In the genomic region with DNA sequence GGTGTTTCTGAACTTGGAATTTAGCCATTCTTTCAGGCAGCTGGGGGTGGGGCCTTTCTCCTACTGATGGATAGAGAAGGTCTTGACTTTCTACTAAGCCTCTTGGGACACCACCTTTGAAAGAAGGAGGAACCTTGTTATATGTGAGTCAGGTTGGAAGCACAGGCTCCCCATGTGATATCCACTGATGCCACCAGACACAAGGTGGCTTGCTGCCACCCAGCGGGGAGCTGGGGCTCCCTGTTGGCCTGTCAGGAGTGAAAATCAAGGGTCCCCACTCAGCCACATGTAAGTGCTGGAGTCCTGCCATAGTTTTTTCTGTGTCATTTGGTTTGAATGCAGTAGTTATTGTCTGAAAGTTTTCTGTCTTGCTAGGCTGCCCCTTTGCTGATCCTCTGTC, we compare ENCODE assay signal across 11 cellular contexts.
A peak's percentile ranks its signal among the peaks of the same experiment; 100 is the strongest.
DNase-seq lines count a peak whose midpoint lies in the region; ATAC-seq and TF ChIP-seq lines count a peak whose summit lies in the region.
"Had no signal": no experiment of that assay in that cellular context is flagged by ENCODE, and none has a peak within 500 bp of the region (broad histone marks: within the 10 kb centered on the region; RNA-seq: fewer than 3 reads in every experiment).

No MANE protein-coding gene starts in this region.

- H3K79me2 ChIP-seq in HCT116 (ENCODE audit: insufficient read depth, low read length) (no peaks in the 10 kb centered on the region), neural progenitor cell (ENCODE audit: low read depth) (no peaks in the 10 kb centered on the region)

- ATAC-seq in HCT116 (peak; percentile 81), foreskin keratinocyte (no peak), aorta (ENCODE audit: low FRiP score) (no peak)

- H2AFZ ChIP-seq in HCT116 (ENCODE audit: low read depth, low read length, poor library complexity, severe bottlenecking) = no peak overlapping the region
- H2AFZ ChIP-seq in neural progenitor cell (replicated peaks) = no peak overlapping the region

- CTCF ChIA-PET in HCT116 (lab: Charles Lee) = no interaction called here

- H3K27ac ChIP-seq in HCT116 (ENCODE audit: low read depth, low read length) = no peak overlapping the region
- no peak overlapping the region for H3K27ac ChIP-seq in foreskin keratinocyte
- H3K27ac ChIP-seq in aorta (ENCODE audit: low read depth in 1 of 2, low read length in 2 of 2) = no peak overlapping the region
- H3K27ac ChIP-seq in neural progenitor cell = no peak overlapping the region
- H3K27ac ChIP-seq: right lobe of liver had no signal

- TF ChIP-seq POLR2A in HCT116 (IDR thresholded peaks at IDR 0.05; ENCODE audit: borderline replicate concordance, extremely low read depth, insufficient read depth, insufficient read length) = no peak

- peak; percentile 77 for TF ChIP-seq RAD21 in HCT116 (IDR thresholded peaks at IDR 0.05; ENCODE audit: low read depth)

- peak; percentile 28 for DNase-seq in ELR (ENCODE audit: low read depth)
- DNase-seq in HCT116 (ENCODE audit: low read depth, low spot score) = peak; percentile 18
- peak; percentile 45 for DNase-seq in RKO (ENCODE audit: low spot score)
- DNase-seq in foreskin keratinocyte = no peak
- DNase-seq in GM20000 (ENCODE audit: low spot score) = no peak
- no peak for DNase-seq in NCI-H1417 (lab: John Stamatoyannopoulos, UW)
- no peak for DNase-seq in aorta
- DNase-seq in neural progenitor cell (ENCODE audit: low spot score) = no peak
- DNase-seq: DND-41, right lobe of liver had no signal

- WGBS in aorta, 2 donors = 60 to 63% methylated on average over 1 of the region's 1 CpG

- H3K4me3 Mint-ChIP-seq in neural progenitor cell = no peak overlapping the region
- H3K4me3 Mint-ChIP-seq: mesothelial cell of epicardium had no signal

- POLR2A ChIA-PET in HCT116 (lab: Charles Lee) = no interaction called here

- TF ChIP-seq CTCF in HCT116 (IDR thresholded peaks at IDR 0.05 in 2 of 3, conservative IDR thresholded peaks at IDR 0.05 in 1 of 3; ENCODE audit: borderline replicate concordance in 1 of 3, insufficient read depth in 1 of 3, low read depth in 2 of 3, low read length in 2 of 3) (peak; percentile 38 to 52 (median 51); a peak in 4 of 6 replicates), foreskin keratinocyte (conservative IDR thresholded peaks at IDR 0.05) (peak; percentile 15), GM20000 (IDR thresholded peaks at IDR 0.05; ENCODE audit: extremely low read depth, missing control alignments) (no peak), neural progenitor cell (IDR thresholded peaks at IDR 0.05) (no peak)

- H3K4me1 Mint-ChIP-seq in neural progenitor cell = peaks cover 14% of the 10 kb centered on the region

- no peak overlapping the region for H3K27ac Mint-ChIP-seq in neural progenitor cell
- H3K27ac Mint-ChIP-seq: mesothelial cell of epicardium had no signal

- peaks cover 6% of the 10 kb centered on the region for H3K9me3 Mint-ChIP-seq in neural progenitor cell

- no peaks in the 10 kb centered on the region for H3K36me3 ChIP-seq in HCT116 (ENCODE audit: control insufficient read depth in 1 of 2, insufficient read depth in 2 of 2, low read length in 2 of 2)
- H3K36me3 ChIP-seq in aorta (ENCODE audit: control insufficient read depth in 1 of 2, insufficient read depth in 2 of 2, low read length in 1 of 2) = no peaks in the 10 kb centered on the region
- no peaks in the 10 kb centered on the region for H3K36me3 ChIP-seq in neural progenitor cell
- H3K36me3 ChIP-seq: right lobe of liver had no signal

- H3K4me3 ChIP-seq in HCT116 (replicated peaks in 1 of 2; ENCODE audit: low read depth in 1 of 2, low read length in 2 of 2) (no peak overlapping the region), aorta (ENCODE audit: low read length in 2 of 2) (no peak overlapping the region), neural progenitor cell (no peak overlapping the region)
- H3K4me3 ChIP-seq: right lobe of liver had no signal

- no peaks in the 10 kb centered on the region for H3K4me1 ChIP-seq in HCT116 (ENCODE audit: control insufficient read depth in 1 of 2, insufficient read depth in 2 of 2, low read length in 2 of 2)
- H3K4me1 ChIP-seq in foreskin keratinocyte = no peaks in the 10 kb centered on the region
- H3K4me1 ChIP-seq in aorta (ENCODE audit: control insufficient read depth in 1 of 2, insufficient read depth in 2 of 2, low read length in 2 of 2) = no peaks in the 10 kb centered on the region
- peaks cover 17% of the 10 kb centered on the region for H3K4me1 ChIP-seq in neural progenitor cell
- H3K4me1 ChIP-seq: right lobe of liver had no signal

- H3K27me3 ChIP-seq in HCT116 (ENCODE audit: insufficient read depth, low read length) (no peaks in the 10 kb centered on the region), foreskin keratinocyte (peaks cover 2% of the 10 kb centered on the region), aorta (ENCODE audit: control insufficient read depth in 1 of 2, insufficient read depth in 2 of 2, low read length in 1 of 2) (no peaks in the 10 kb centered on the region), neural progenitor cell (no peaks in the 10 kb centered on the region)
- H3K27me3 ChIP-seq: right lobe of liver had no signal

- H3K27me3 Mint-ChIP-seq in neural progenitor cell (ENCODE audit: insufficient read depth, low read depth) = peaks cover 5% of the 10 kb centered on the region

- H3F3A ChIP-seq in neural progenitor cell (ENCODE audit: low read depth) = no peaks in the 10 kb centered on the region

- BruUV-seq in HCT116 (replicated peaks; lab: Mats Ljungman, UMichigan) = no TSS peak

- RAD21 ChIA-PET in HCT116 (lab: Charles Lee; ENCODE audit: low non-redundant PET in 1 of 2, low total read pairs in 2 of 2, uncharacterized antibody in 2 of 2, unreplicated experiment in 2 of 2) = interaction anchor here in 1 of 2 experiments (0.7 kb wide), 1 partner anchor 639 kb away, joined by 3 read pairs; no protein-coding TSS in a partner anchor

- H3K4me2 ChIP-seq in HCT116 (ENCODE audit: low read length) (no peak overlapping the region), neural progenitor cell (no peak overlapping the region)

- intact Hi-C loops in HCT116 (cut with micrococcal nuclease) = no loop called here
- intact Hi-C loops in aorta (cut with DNase I) = loop anchor here in 1 of 2 donors (5.0 kb wide), 1 partner anchor 244 kb away; no protein-coding TSS in a partner anchor

- H4K20me1 ChIP-seq in HCT116 (ENCODE audit: insufficient read depth) (no peaks in the 10 kb centered on the region), neural progenitor cell (ENCODE audit: low read depth) (no peaks in the 10 kb centered on the region)

- H3K9me2 ChIP-seq in HCT116 (ENCODE audit: insufficient read depth) = no peaks in the 10 kb centered on the region

- H3K9me3 ChIP-seq in HCT116 (ENCODE audit: control insufficient read depth in 1 of 2, insufficient read depth in 1 of 2, low read depth in 1 of 2, low read length in 2 of 2) = no peaks in the 10 kb centered on the region
- H3K9me3 ChIP-seq in aorta (ENCODE audit: control insufficient read depth, low read length) = no peaks in the 10 kb centered on the region
- H3K9me3 ChIP-seq in neural progenitor cell (ENCODE audit: low read depth) = no peaks in the 10 kb centered on the region
- H3K9me3 ChIP-seq: right lobe of liver had no signal

- no peak overlapping the region for H3K9ac ChIP-seq in HCT116 (ENCODE audit: low read length)
- H3K9ac ChIP-seq in neural progenitor cell = no peak overlapping the region

- H3K36me3 Mint-ChIP-seq in neural progenitor cell = peaks cover 2% of the 10 kb centered on the region

TF ChIP-seq in HCT116, 20 proteins besides CTCF, POLR2A, EP300 and RAD21 (continues in another document):
- TF ChIP-seq JUND (IDR thresholded peaks at IDR 0.05) (no peak), SP1 (IDR thresholded peaks at IDR 0.05; ENCODE audit: low read depth) (no peak), SRF (IDR thresholded peaks at IDR 0.05; ENCODE audit: low read depth) (no peak), EZH2 (IDR thresholded peaks at IDR 0.05) (no peak), SIN3A (IDR thresholded peaks at IDR 0.05; ENCODE audit: low read depth) (no peak), FOSL1 (IDR thresholded peaks at IDR 0.05; ENCODE audit: low read depth) (no peak), TCF7L2 (IDR thresholded peaks at IDR 0.05; ENCODE audit: borderline replicate concordance, extremely low read depth, insufficient read depth, insufficient read length) (no peak)
- TF ChIP-seq, protein P1, sequence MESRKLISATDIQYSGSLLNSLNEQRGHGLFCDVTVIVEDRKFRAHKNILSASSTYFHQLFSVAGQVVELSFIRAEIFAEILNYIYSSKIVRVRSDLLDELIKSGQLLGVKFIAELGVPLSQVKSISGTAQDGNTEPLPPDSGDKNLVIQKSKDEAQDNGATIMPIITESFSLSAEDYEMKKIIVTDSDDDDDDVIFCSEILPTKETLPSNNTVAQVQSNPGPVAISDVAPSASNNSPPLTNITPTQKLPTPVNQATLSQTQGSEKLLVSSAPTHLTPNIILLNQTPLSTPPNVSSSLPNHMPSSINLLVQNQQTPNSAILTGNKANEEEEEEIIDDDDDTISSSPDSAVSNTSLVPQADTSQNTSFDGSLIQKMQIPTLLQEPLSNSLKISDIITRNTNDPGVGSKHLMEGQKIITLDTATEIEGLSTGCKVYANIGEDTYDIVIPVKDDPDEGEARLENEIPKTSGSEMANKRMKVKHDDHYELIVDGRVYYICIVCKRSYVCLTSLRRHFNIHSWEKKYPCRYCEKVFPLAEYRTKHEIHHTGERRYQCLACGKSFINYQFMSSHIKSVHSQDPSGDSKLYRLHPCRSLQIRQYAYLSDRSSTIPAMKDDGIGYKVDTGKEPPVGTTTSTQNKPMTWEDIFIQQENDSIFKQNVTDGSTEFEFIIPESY (IDR thresholded peaks at IDR 0.05; ENCODE audit: extremely low read depth, insufficient replicate concordance, low read length) = no peak
- TF ChIP-seq, protein P2, sequence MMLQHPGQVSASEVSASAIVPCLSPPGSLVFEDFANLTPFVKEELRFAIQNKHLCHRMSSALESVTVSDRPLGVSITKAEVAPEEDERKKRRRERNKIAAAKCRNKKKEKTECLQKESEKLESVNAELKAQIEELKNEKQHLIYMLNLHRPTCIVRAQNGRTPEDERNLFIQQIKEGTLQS (IDR thresholded peaks at IDR 0.05) = no peak

Comparison
In these comparisons a context has a peak if more than half of its experiments do, and no peak if none do; other contexts are left out.
1. DNase-seq: peak in ELR (single experiment), HCT116 (single experiment) and RKO (single experiment); none in foreskin keratinocyte (0 of 2), GM20000 (single experiment), NCI-H1417 (0 of 3), aorta (0 of 2) and neural progenitor cell (single experiment).
2. CTCF ChIP-seq: peak in HCT116 (3 of 3) and foreskin keratinocyte (single experiment); none in GM20000 (single experiment) and neural progenitor cell (single experiment).